In the genomic region with DNA sequence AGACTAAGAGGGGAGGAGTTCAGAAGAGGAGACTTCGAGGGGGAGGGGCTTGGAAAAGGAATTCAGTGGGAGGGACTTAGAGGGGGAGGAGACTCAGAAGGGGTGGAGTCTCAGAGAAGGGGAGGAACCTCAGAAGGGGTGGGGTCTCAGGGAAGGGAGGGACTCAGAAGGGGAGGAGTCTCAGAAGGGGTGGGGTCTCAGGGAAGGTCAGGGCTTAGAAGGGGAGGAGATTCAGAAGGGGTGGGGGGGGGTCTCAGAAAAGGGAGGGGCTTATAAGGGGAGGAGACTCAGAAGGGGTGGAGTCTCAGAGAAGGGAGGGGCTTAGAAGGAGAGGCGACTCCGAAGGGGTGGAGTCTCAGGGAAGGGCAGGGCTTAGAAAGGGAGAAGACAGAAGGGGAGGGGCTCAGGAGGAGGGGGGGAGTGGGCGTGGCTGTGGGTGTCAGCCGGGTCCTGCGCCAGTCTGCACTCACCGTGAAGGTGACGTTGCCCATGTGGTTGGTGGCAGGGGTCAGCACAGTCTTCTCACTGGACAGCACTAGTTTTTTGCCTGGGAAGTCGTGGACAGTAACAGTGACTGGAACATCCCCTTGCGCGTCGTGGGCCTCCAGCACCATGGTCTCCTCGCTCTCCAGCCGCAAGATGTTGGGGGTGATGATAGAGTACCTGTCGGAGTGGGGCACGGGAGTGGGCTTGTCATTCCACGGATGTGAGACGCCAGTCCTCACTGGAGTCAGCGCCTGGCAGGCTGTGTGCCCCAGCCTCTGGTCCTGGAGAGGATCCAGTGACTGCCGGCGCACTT, we compare ENCODE assay signal across 9 cellular contexts. TPM values are rescaled to one million over a fixed set of nuclear protein-coding genes. Genes with fewer than 3 reads are reported as not detected.
DNase-seq lines count a peak whose midpoint lies in the region; ATAC-seq, FAIRE-seq and TF ChIP-seq lines count a peak whose summit lies in the region.
"Had no signal": no experiment of that assay in that cellular context is flagged by ENCODE, and none has a peak within 500 bp of the region (broad histone marks: within the 10 kb centered on the region; RNA-seq: fewer than 3 reads in every experiment).

No MANE protein-coding gene starts in this region.

- H3K4me3 Mint-ChIP-seq in CD4-positive, alpha-beta T cell: no peak overlapping the region
- H3K4me3 Mint-ChIP-seq in memory B cell: no peak overlapping the region
- H3K4me3 Mint-ChIP-seq: stimulated activated naive CD8-positive, alpha-beta T cell treated with anti-CD3 and anti-CD28 coated beads, Interleukin-15, Interleukin-2, amounts not matched to agents 100 ng/mL and 50 ng/mL, for 24 hours had no signal

- H3K79me2 ChIP-seq in K562 (ENCODE audit: control insufficient read depth, insufficient read depth, low read length): no peaks in the 10 kb centered on the region

- in situ Hi-C loops in K562 (cut with MboI): no loop called here

- TF ChIP-seq RAD21 in Ishikawa (IDR thresholded peaks at IDR 0.05; ENCODE audit: low read depth): no peak
- no peak for TF ChIP-seq RAD21 in K562 (CRISPR knock-in tag; conservative IDR thresholded peaks at IDR 0.05 in 1 of 2, IDR thresholded peaks at IDR 0.05 in 1 of 2)

- no peak overlapping the region for H3K27ac Mint-ChIP-seq in CD4-positive, alpha-beta T cell
- no peak overlapping the region for H3K27ac Mint-ChIP-seq in memory B cell
- H3K27ac Mint-ChIP-seq: stimulated activated naive CD8-positive, alpha-beta T cell treated with anti-CD3 and anti-CD28 coated beads, Interleukin-15, Interleukin-2, amounts not matched to agents 100 ng/mL and 50 ng/mL, for 24 hours had no signal

- H3K36me3 Mint-ChIP-seq in CD4-positive, alpha-beta T cell (ENCODE audit: low read depth): no peaks in the 10 kb centered on the region
- H3K36me3 Mint-ChIP-seq in memory B cell: peaks cover 6% of the 10 kb centered on the region

- peak overlapping the region; percentile 46 to 78 for H3K9ac ChIP-seq in K562 (ENCODE audit: insufficient read depth in 1 of 2, low read depth in 2 of 2, low read length in 2 of 2)

- H2AFZ ChIP-seq in K562 (ENCODE audit: low read depth, low read length): peak overlapping the region; percentile 96

- 34% methylated on average over 17 of the region's 21 CpGs for WGBS in K562 (ENCODE audit: insufficient coverage, low coverage, missing lambda C conversion rate)

- H3K4me2 ChIP-seq in K562 (ENCODE audit: insufficient read depth, low read length): peak overlapping the region; percentile 83

- peak overlapping the region; percentile 37; the same call in 1 of the 2 replicates for H3K4me3 ChIP-seq in K562

- POLR2A ChIA-PET in CD4-positive, alpha-beta T cell (lab: Charles Lee): no interaction called here
- POLR2A ChIA-PET in K562 (lab: Yijun Ruan, JAX): interaction anchor here (0.6 to 0.7 kb wide), 2 partner anchors 19 to 115 kb away, joined by 3 read pairs; a partner anchor contains a TSS

- BruUV-seq in K562 (replicated peaks; lab: Mats Ljungman, UMichigan): no TSS peak

- H3K36me3 ChIP-seq in K562 (ENCODE audit: control insufficient read depth, insufficient read depth, low read length): no peaks in the 10 kb centered on the region

- H3K4me1 Mint-ChIP-seq in CD4-positive, alpha-beta T cell (ENCODE audit: low read depth): peaks cover 8% of the 10 kb centered on the region
- H3K4me1 Mint-ChIP-seq in memory B cell: peaks cover 34% of the 10 kb centered on the region

- H3K27ac ChIP-seq in CD4-positive, alpha-beta T cell (ENCODE audit: low read depth, low read length): no peak overlapping the region
- H3K27ac ChIP-seq in K562 (ENCODE audit: extremely low read depth, low read depth, low read length): no peak overlapping the region

- H3K9me1 ChIP-seq in K562 (ENCODE audit: control insufficient read depth, insufficient read depth, low read length): no peaks in the 10 kb centered on the region

- DNase-seq in CD4-positive, alpha-beta T cell: peak in 1 of 10 experiments; percentile 31
- DNase-seq in K562 (ENCODE audit: extremely low read depth in 1 of 4, low spot score in 3 of 4) (peak; percentile 93 to 99 (median 99)), memory B cell (ENCODE audit: low spot score in 2 of 2) (peak in 1 of 2 donors; percentile 28), retina (no peak), cerebellar cortex (ENCODE audit: low spot score) (no peak)

- H3K27me3 Mint-ChIP-seq in CD4-positive, alpha-beta T cell: peaks cover 4% of the 10 kb centered on the region
- peaks cover 10% of the 10 kb centered on the region for H3K27me3 Mint-ChIP-seq in memory B cell
- H3K27me3 Mint-ChIP-seq: stimulated activated naive CD8-positive, alpha-beta T cell treated with anti-CD3 and anti-CD28 coated beads, Interleukin-15, Interleukin-2, amounts not matched to agents 100 ng/mL and 50 ng/mL, for 24 hours had no signal

- intact Hi-C loops in CD4-positive, alpha-beta T cell (cut with DNase I, micrococcal nuclease): loop anchor here in 1 of 2 experiments (5.0 kb wide), 1 partner anchor 37 kb away; no protein-coding TSS in a partner anchor
- intact Hi-C loops in K562 (cut with micrococcal nuclease): loop anchor here (2.0 kb wide), 1 partner anchor 18 kb away; a partner anchor contains a TSS

- CTCF ChIA-PET in CD4-positive, alpha-beta T cell (lab: Charles Lee): no interaction called here
- CTCF ChIA-PET in K562 (lab: Yijun Ruan, JAX; ENCODE audit: low intra/inter-chr PET ratio): no interaction called here

- no peaks in the 10 kb centered on the region for H3K9me3 Mint-ChIP-seq in CD4-positive, alpha-beta T cell
- H3K9me3 Mint-ChIP-seq in memory B cell: peaks cover 4% of the 10 kb centered on the region

- FAIRE-seq in K562 (lab: Jason Lieb, UNC): peak; percentile 100

- no peaks in the 10 kb centered on the region for H3K9me3 ChIP-seq in CD4-positive, alpha-beta T cell (ENCODE audit: control insufficient read depth, low read length)
- no peaks in the 10 kb centered on the region for H3K9me3 ChIP-seq in K562 (replicated peaks; ENCODE audit: control insufficient read depth, insufficient read depth, low read depth, low read length)

- peaks cover 38 to 39% of the 10 kb centered on the region in 2 experiments for H3K4me1 ChIP-seq in K562 (replicated peaks in 1 of 2; ENCODE audit: control insufficient read depth in 2 of 2, insufficient read depth in 2 of 2, low read length in 2 of 2)

- ATAC-seq in CD4-positive, alpha-beta T cell (ENCODE audit: poor library complexity): peak; percentile 89
- ATAC-seq in K562: peak; percentile 89
- peak; percentile 46 for ATAC-seq in memory B cell (ENCODE audit: low read depth)
- ATAC-seq in GM21360 (IDR thresholded peaks at IDR 0.05; ENCODE audit: unreplicated experiment): no peak
- no peak for ATAC-seq in GM21619 (IDR thresholded peaks at IDR 0.05; ENCODE audit: unreplicated experiment)

- H4K20me1 ChIP-seq in K562 (replicated peaks; ENCODE audit: control insufficient read depth, insufficient read depth, low read length): no peaks in the 10 kb centered on the region

- no peak for TF ChIP-seq CTCF in CD4-positive, alpha-beta T cell (IDR thresholded peaks at IDR 0.05)
- TF ChIP-seq CTCF in K562 (IDR thresholded peaks at IDR 0.05 in 2 of 3, conservative IDR thresholded peaks at IDR 0.05 in 1 of 3; ENCODE audit: insufficient read depth in 2 of 3, low read depth in 1 of 3, low read length in 3 of 3): no peak

- TF ChIP-seq EP300 in Ishikawa (IDR thresholded peaks at IDR 0.05; ENCODE audit: borderline replicate concordance) (no peak), K562 (IDR thresholded peaks at IDR 0.05; ENCODE audit: low read length) (no peak)

- no peak for TF ChIP-seq POLR2A in K562 (conservative IDR thresholded peaks at IDR 0.05)

- H3K27me3 ChIP-seq in CD4-positive, alpha-beta T cell (ENCODE audit: control insufficient read depth, insufficient read depth, low read length): no peaks in the 10 kb centered on the region
- H3K27me3 ChIP-seq in K562 (ENCODE audit: control insufficient read depth in 2 of 2, insufficient read depth in 2 of 2, low read length in 2 of 2): no peaks in the 10 kb centered on the region

RNA-seq across cellular contexts. Expression of a gene that starts 1.5 kb away (rescaled TPM):
- under 1 TPM in 1 of 2 experiments, not detected in 1; 0.55 TPM for total RNA-seq in CD4-positive, alpha-beta T cell
- total RNA-seq in K562 (2011; cell fraction: chromatin; rRNA removed; ENCODE audit: low replicate concordance): 19.5 and 33.3 TPM in 2 replicates
- total RNA-seq in K562 (2011; cell fraction: nucleolus; rRNA removed): 14.5 and 17.5 TPM in 2 replicates
- total RNA-seq in K562 (2011; cell fraction: nucleoplasm; rRNA removed): 15.2 and 15.6 TPM in 2 replicates
- total RNA-seq in K562 (2014; rRNA removed) (0.59 and 2.0 TPM in 2 replicates), K562 (2014; rRNA removed; fragmentation: Illumina TruSeq; extraction: Trizol) (1.1 and 1.5 TPM in 2 replicates), K562 (2015; rRNA removed; fragmentation: Illumina TruSeq; extraction: Trizol) (2.1 and 2.2 TPM in 2 replicates), K562 (2021) (8.0 and 10.6 TPM in 2 replicates)
- polyA plus RNA-seq in K562 (2011; rRNA removed) (9.1 and 40.9 TPM in 2 replicates), K562 (2014; fragmentation: Illumina TruSeq; extraction: Trizol) (2.4 and 4.3 TPM in 2 replicates), K562 (2014; fragmentation: Nextera tagmentation; extraction: Ambion mirVana) (1 to 10 TPM; 1.2 to 2.2 TPM), K562 (2014; rRNA removed) (2.5 and 5.4 TPM in 2 replicates)
- polyA plus RNA-seq in K562 (2011; cell fraction: cytosol; rRNA removed): 9.2 and 36.7 TPM in 2 replicates
- 23.7 and 50.5 TPM in 2 replicates for polyA plus RNA-seq in K562 (2011; cell fraction: nucleus; rRNA removed)
- polyA plus RNA-seq in K562 (2012): 7.4 and 20.1 TPM in 2 replicates
- 6.5 and 24.5 TPM in 2 replicates for polyA minus RNA-seq in K562 (2011; rRNA and poly(A)+ RNA removed)
- polyA minus RNA-seq in K562 (2011; cell fraction: cytosol; rRNA and poly(A)+ RNA removed): 23.9 and 64.6 TPM in 2 replicates
- 16.2 and 39.1 TPM in 2 replicates for polyA minus RNA-seq in K562 (2011; cell fraction: nucleus; rRNA and poly(A)+ RNA removed)

RNA-seq across cellular contexts. Expression of a gene that starts 18.4 kb away (rescaled TPM):
- 10 to 100 TPM; 34.5 to 36.6 TPM for total RNA-seq in CD4-positive, alpha-beta T cell
- total RNA-seq in K562 (2011; cell fraction: chromatin; rRNA removed; ENCODE audit: low replicate concordance): 45.9 and 112 TPM in 2 replicates
- total RNA-seq in K562 (2011; cell fraction: nucleolus; rRNA removed): 96.6 and 107 TPM in 2 replicates
- total RNA-seq in K562 (2011; cell fraction: nucleoplasm; rRNA removed): 72.1 and 74.9 TPM in 2 replicates
- total RNA-seq in K562 (2014; rRNA removed): 23.8 and 33.5 TPM in 2 replicates
- 12.3 and 16.4 TPM in 2 replicates for total RNA-seq in K562 (2014; rRNA removed; fragmentation: Illumina TruSeq; extraction: Trizol)
- 21.9 and 24.4 TPM in 2 replicates for total RNA-seq in K562 (2015; rRNA removed; fragmentation: Illumina TruSeq; extraction: Trizol)
- 31.1 and 33.1 TPM in 2 replicates for total RNA-seq in K562 (2021)
- 29.8 and 46.5 TPM in 2 replicates for polyA plus RNA-seq in K562 (2011; rRNA removed)
- 43.8 and 51.1 TPM in 2 replicates for polyA plus RNA-seq in K562 (2011; cell fraction: cytosol; rRNA removed)
- polyA plus RNA-seq in K562 (2011; cell fraction: nucleus; rRNA removed): 180 and 195 TPM in 2 replicates
- 29.9 and 65.7 TPM in 2 replicates for polyA plus RNA-seq in K562 (2012)
- polyA plus RNA-seq in K562 (2014; fragmentation: Illumina TruSeq; extraction: Trizol): 32.3 and 33.2 TPM in 2 replicates
- 1 to 10 TPM; 2.4 to 6.1 TPM for polyA plus RNA-seq in K562 (2014; fragmentation: Nextera tagmentation; extraction: Ambion mirVana)
- polyA plus RNA-seq in K562 (2014; rRNA removed): 32.9 and 36.4 TPM in 2 replicates
- 22.3 and 35.9 TPM in 2 replicates for polyA minus RNA-seq in K562 (2011; rRNA and poly(A)+ RNA removed)
- polyA minus RNA-seq in K562 (2011; cell fraction: cytosol; rRNA and poly(A)+ RNA removed): 21.0 and 22.6 TPM in 2 replicates
- 18.7 and 34.9 TPM in 2 replicates for polyA minus RNA-seq in K562 (2011; cell fraction: nucleus; rRNA and poly(A)+ RNA removed)

RNA-seq across cellular contexts. Expression of a gene that starts 20.5 kb away (rescaled TPM):
- 1 to 10 TPM; 1.6 to 1.9 TPM for total RNA-seq in CD4-positive, alpha-beta T cell
- total RNA-seq in K562 (2011; cell fraction: chromatin; rRNA removed; ENCODE audit: low replicate concordance): 67.3 and 119 TPM in 2 replicates
- total RNA-seq in K562 (2011; cell fraction: nucleolus; rRNA removed): 65.3 and 66.5 TPM in 2 replicates
- total RNA-seq in K562 (2011; cell fraction: nucleoplasm; rRNA removed): 53.5 and 66.7 TPM in 2 replicates
- total RNA-seq in K562 (2014; rRNA removed): 57.4 and 61.8 TPM in 2 replicates
- 23.6 and 29.4 TPM in 2 replicates for total RNA-seq in K562 (2014; rRNA removed; fragmentation: Illumina TruSeq; extraction: Trizol)
- 34.6 and 36.1 TPM in 2 replicates for total RNA-seq in K562 (2015; rRNA removed; fragmentation: Illumina TruSeq; extraction: Trizol)
- total RNA-seq in K562 (2021): 59.1 and 63.2 TPM in 2 replicates
- 29.1 and 39.3 TPM in 2 replicates for polyA plus RNA-seq in K562 (2011; rRNA removed)
- polyA plus RNA-seq in K562 (2011; cell fraction: cytosol; rRNA removed): 22.8 and 30.6 TPM in 2 replicates
- 113 and 133 TPM in 2 replicates for polyA plus RNA-seq in K562 (2011; cell fraction: nucleus; rRNA removed)
- polyA plus RNA-seq in K562 (2012): 47.5 and 50.8 TPM in 2 replicates
- polyA plus RNA-seq in K562 (2014; fragmentation: Illumina TruSeq; extraction: Trizol): 56.2 and 56.7 TPM in 2 replicates
- 1 to 10 TPM; 1.2 to 2.7 TPM for polyA plus RNA-seq in K562 (2014; fragmentation: Nextera tagmentation; extraction: Ambion mirVana)
- 66.6 and 66.8 TPM in 2 replicates for polyA plus RNA-seq in K562 (2014; rRNA removed)
- polyA minus RNA-seq in K562 (2011; rRNA and poly(A)+ RNA removed): 17.1 and 20.3 TPM in 2 replicates
- polyA minus RNA-seq in K562 (2011; cell fraction: cytosol; rRNA and poly(A)+ RNA removed): 18.3 and 21.0 TPM in 2 replicates
- 21.3 and 30.1 TPM in 2 replicates for polyA minus RNA-seq in K562 (2011; cell fraction: nucleus; rRNA and poly(A)+ RNA removed)

RNA-seq across cellular contexts. Expression of a gene that starts 48.3 kb away (rescaled TPM):
- total RNA-seq in CD4-positive, alpha-beta T cell: 10 to 100 TPM; 39.2 to 41.3 TPM
- total RNA-seq in K562 (2011; cell fraction: chromatin; rRNA removed; ENCODE audit: low replicate concordance): 17.3 and 38.7 TPM in 2 replicates
- total RNA-seq in K562 (2011; cell fraction: nucleolus; rRNA removed): 28.7 and 29.6 TPM in 2 replicates
- total RNA-seq in K562 (2011; cell fraction: nucleoplasm; rRNA removed): 21.3 and 22.0 TPM in 2 replicates
- total RNA-seq in K562 (2014; rRNA removed) (20.0 and 25.9 TPM in 2 replicates), K562 (2014; rRNA removed; fragmentation: Illumina TruSeq; extraction: Trizol) (3.0 and 4.8 TPM in 2 replicates), K562 (2015; rRNA removed; fragmentation: Illumina TruSeq; extraction: Trizol) (8.6 and 8.9 TPM in 2 replicates), K562 (2021) (19.4 and 26.3 TPM in 2 replicates)
- polyA plus RNA-seq in K562 (2011; rRNA removed) (8.7 and 13.4 TPM in 2 replicates), K562 (2014; fragmentation: Illumina TruSeq; extraction: Trizol) (9.6 and 17.7 TPM in 2 replicates), K562 (2014; fragmentation: Nextera tagmentation; extraction: Ambion mirVana) (under 1 TPM; 0.75 to 0.83 TPM), K562 (2014; rRNA removed) (19.8 and 24.8 TPM in 2 replicates)
- 12.2 and 22.2 TPM in 2 replicates for polyA plus RNA-seq in K562 (2011; cell fraction: cytosol; rRNA removed)
- 20.1 and 35.1 TPM in 2 replicates for polyA plus RNA-seq in K562 (2011; cell fraction: nucleus; rRNA removed)
- polyA plus RNA-seq in K562 (2012): 10.3 and 10.8 TPM in 2 replicates
- 3.0 and 4.7 TPM in 2 replicates for polyA minus RNA-seq in K562 (2011; rRNA and poly(A)+ RNA removed)
- 8.7 and 11.1 TPM in 2 replicates for polyA minus RNA-seq in K562 (2011; cell fraction: cytosol; rRNA and poly(A)+ RNA removed)
- polyA minus RNA-seq in K562 (2011; cell fraction: nucleus; rRNA and poly(A)+ RNA removed): 17.0 and 18.8 TPM in 2 replicates

RNA-seq across cellular contexts. Expression of a gene that starts 49.0 kb away (rescaled TPM):
- 1 to 10 TPM; 2.5 to 2.6 TPM for total RNA-seq in CD4-positive, alpha-beta T cell
- 0.26 and 0.42 TPM in 2 replicates for total RNA-seq in K562 (2011; cell fraction: chromatin; rRNA removed; ENCODE audit: low replicate concordance)
- total RNA-seq in K562 (2011; cell fraction: nucleolus; rRNA removed): 0.39 and 0.50 TPM in 2 replicates
- 0.15 and 0.76 TPM in 2 replicates for total RNA-seq in K562 (2011; cell fraction: nucleoplasm; rRNA removed)
- total RNA-seq in K562 (2014; rRNA removed): 0.08 TPM in 1 of 2 replicates, not detected in the other
- total RNA-seq in K562 (2014; rRNA removed; fragmentation: Illumina TruSeq; extraction: Trizol): 0.04 and 0.06 TPM in 2 replicates
- total RNA-seq in K562 (2015; rRNA removed; fragmentation: Illumina TruSeq; extraction: Trizol): 0.04 and 0.07 TPM in 2 replicates
- total RNA-seq in K562 (2021): 0.20 and 0.42 TPM in 2 replicates
- 0.32 and 0.38 TPM in 2 replicates for polyA plus RNA-seq in K562 (2011; rRNA removed)
- polyA plus RNA-seq in K562 (2011; cell fraction: cytosol; rRNA removed): 0.55 and 0.59 TPM in 2 replicates
- 0.27 and 0.34 TPM in 2 replicates for polyA plus RNA-seq in K562 (2011; cell fraction: nucleus; rRNA removed)
- polyA plus RNA-seq in K562 (2012): 0.20 and 0.26 TPM in 2 replicates
- 0.12 and 0.15 TPM in 2 replicates for polyA plus RNA-seq in K562 (2014; fragmentation: Illumina TruSeq; extraction: Trizol)
- under 1 TPM; 0.01 to 0.04 TPM for polyA plus RNA-seq in K562 (2014; fragmentation: Nextera tagmentation; extraction: Ambion mirVana)
- polyA plus RNA-seq in K562 (2014; rRNA removed): not detected in 2 replicates
- 0.74 and 0.87 TPM in 2 replicates for polyA minus RNA-seq in K562 (2011; rRNA and poly(A)+ RNA removed)
- polyA minus RNA-seq in K562 (2011; cell fraction: cytosol; rRNA and poly(A)+ RNA removed): 0.29 TPM in 1 of 2 replicates, not detected in the other
- polyA minus RNA-seq in K562 (2011; cell fraction: nucleus; rRNA and poly(A)+ RNA removed): 0.11 and 0.13 TPM in 2 replicates

Comparison
In these comparisons a context has a peak if more than half of its experiments do, and no peak if none do; other contexts are left out.
1. ATAC-seq: peak in CD4-positive, alpha-beta T cell (single experiment), K562 (single experiment) and memory B cell (single experiment); none in GM21360 (single experiment) and GM21619 (single experiment).
2. DNase-seq: peak in K562 (4 of 4); none in retina (single experiment) and cerebellar cortex (single experiment).
3. RNA of a gene that starts 20.5 kb away (total RNA-seq): 23.6 to 119 TPM in K562; 1.6 to 1.9 TPM in CD4-positive, alpha-beta T cell; every median in the first group is over 4 times any median in the second.